ENCODE assay signal across 8 cellular contexts in the genomic region with DNA sequence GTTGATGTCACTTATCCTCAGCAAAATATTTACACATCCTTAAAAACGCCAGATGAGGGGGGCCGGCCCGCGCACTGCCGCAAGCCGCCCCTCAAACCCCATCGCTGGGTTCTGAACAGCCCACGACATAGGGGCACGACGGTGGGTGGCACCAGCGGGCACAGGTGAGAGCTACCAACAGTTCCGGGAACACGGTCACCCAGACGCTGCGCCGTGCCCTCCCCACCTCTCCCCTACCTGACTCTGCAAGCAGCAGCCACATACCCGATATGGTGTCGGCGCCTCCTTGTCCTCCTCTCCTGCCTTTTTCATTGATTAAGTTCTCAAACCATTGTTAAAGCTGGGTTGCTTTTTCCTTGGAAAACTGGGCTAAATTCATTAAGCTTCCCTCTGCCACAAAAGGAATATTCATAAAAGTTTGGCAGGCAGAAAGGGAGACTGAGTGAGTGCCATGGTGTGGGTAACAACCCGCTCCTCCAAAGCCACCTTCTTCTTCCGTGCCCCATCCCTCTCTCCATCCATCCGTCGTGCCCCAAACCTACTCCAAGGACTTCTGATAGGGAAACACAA. TPM values are rescaled to one million over a fixed set of nuclear protein-coding genes. Genes with fewer than 3 reads are reported as not detected.
DNase-seq lines count a peak whose midpoint lies in the region; ATAC-seq and TF ChIP-seq lines count a peak whose summit lies in the region.

No MANE protein-coding gene starts in this region.

- POLR2A ChIA-PET in HEK293 (lab: Yijun Ruan, JAX): no interaction called here

- peaks cover 0 to 3% (median 0%) of the 10 kb centered on the region in 3 donors for H3K27me3 ChIP-seq in sigmoid colon

- intact Hi-C loops in left ventricle myocardium superior (cut with micrococcal nuclease): no loop called here
- intact Hi-C loops in sigmoid colon (cut with DNase I): no loop called here

- no peaks in the 10 kb centered on the region for H3K9me3 Mint-ChIP-seq in activated CD8-positive, alpha-beta memory T cell treated with anti-CD3 and anti-CD28 coated beads, Interleukin-2, amount 10 ng/mL, durations not matched to agents 7 days and 5 days (ENCODE audit: low read depth)

- CTCF ChIA-PET in HEK293 (lab: Yijun Ruan, JAX): interaction anchor here (0.6 to 1.3 kb wide), 7 partner anchors 42 to 646 kb away, joined by 3 to 4 read pairs (median 3); partner anchors contain the start of gene SCML2
- CTCF ChIA-PET in activated CD8-positive, alpha-beta memory T cell treated with anti-CD3 and anti-CD28 coated beads, Interleukin-2, amount 10 ng/mL, durations not matched to agents 7 days and 5 days (lab: Charles Lee): no interaction called here

- no peak overlapping the region for H3K4me3 Mint-ChIP-seq in activated CD8-positive, alpha-beta memory T cell treated with anti-CD3 and anti-CD28 coated beads, Interleukin-2, amount 10 ng/mL, durations not matched to agents 7 days and 5 days

- peak overlapping the region; percentile 46 for H3K4me3 ChIP-seq in HEK293 (ENCODE audit: low read depth, low read length)
- H3K4me3 ChIP-seq in sigmoid colon: peak overlapping the region; percentile 61 to 62 (median 62)
- H3K4me3 ChIP-seq in foreskin fibroblast (ENCODE audit: low read depth in 1 of 2, low read length in 2 of 2): peak overlapping the region in 1 of 2 donors; percentile 49

- H3K9me3 ChIP-seq in HEK293 (ENCODE audit: control insufficient read depth, insufficient read depth, low read depth, low read length) (no peaks in the 10 kb centered on the region), sigmoid colon (no peaks in the 10 kb centered on the region)

- peaks cover 5% of the 10 kb centered on the region for H3K4me1 Mint-ChIP-seq in activated CD8-positive, alpha-beta memory T cell treated with anti-CD3 and anti-CD28 coated beads, Interleukin-2, amount 10 ng/mL, durations not matched to agents 7 days and 5 days

- no peak for TF ChIP-seq POLR2A in sigmoid colon (IDR thresholded peaks at IDR 0.05)

- peaks cover 46% of the 10 kb centered on the region for H3K27me3 Mint-ChIP-seq in activated CD8-positive, alpha-beta memory T cell treated with anti-CD3 and anti-CD28 coated beads, Interleukin-2, amount 10 ng/mL, durations not matched to agents 7 days and 5 days

- no peak for TF ChIP-seq CTCF in HEK293 (tag by site-specific recombination; IDR thresholded peaks at IDR 0.05)
- no peak for TF ChIP-seq CTCF in sigmoid colon (IDR thresholded peaks at IDR 0.05)
- TF ChIP-seq CTCF in foreskin fibroblast (IDR thresholded peaks at IDR 0.05; ENCODE audit: low read depth, low read length): no peak

- H3K27ac ChIP-seq in HEK293 (ENCODE audit: extremely low read depth, low read depth, low read length) (no peak overlapping the region; the same call in 1 of the 2 replicates), sigmoid colon (peak overlapping the region; percentile 73 to 76 (median 73))

- no peaks in the 10 kb centered on the region for H3K36me3 ChIP-seq in HEK293 (ENCODE audit: control insufficient read depth in 2 of 2, insufficient read depth in 1 of 2, low read length in 2 of 2)
- H3K36me3 ChIP-seq in sigmoid colon: no peaks in the 10 kb centered on the region

- H3K27ac Mint-ChIP-seq in activated CD8-positive, alpha-beta memory T cell treated with anti-CD3 and anti-CD28 coated beads, Interleukin-2, amount 10 ng/mL, durations not matched to agents 7 days and 5 days: no peak overlapping the region

- TF ChIP-seq EP300 in sigmoid colon (IDR thresholded peaks at IDR 0.05): no peak

- DNase-seq in T follicular helper cell (ENCODE audit: low read depth): peak; percentile 13
- no peak for DNase-seq in left ventricle myocardium superior
- no peak for DNase-seq in sigmoid colon
- DNase-seq in foreskin fibroblast: no peak
- DNase-seq in cortex of kidney (lab: John Stamatoyannopoulos, UW): no peak
- no peak for DNase-seq in activated CD8-positive, alpha-beta memory T cell treated with anti-CD3 and anti-CD28 coated beads, Interleukin-2, amount 10 ng/mL, durations not matched to agents 7 days and 5 days
- no peak for DNase-seq in HuH-7 (ENCODE audit: low spot score)

- peaks cover 2% of the 10 kb centered on the region for H3K36me3 Mint-ChIP-seq in activated CD8-positive, alpha-beta memory T cell treated with anti-CD3 and anti-CD28 coated beads, Interleukin-2, amount 10 ng/mL, durations not matched to agents 7 days and 5 days

- H3K4me1 ChIP-seq in HEK293 (ENCODE audit: control insufficient read depth, insufficient read depth, low read length): no peaks in the 10 kb centered on the region
- peaks cover 0 to 16% (median 9%) of the 10 kb centered on the region in 4 donors for H3K4me1 ChIP-seq in sigmoid colon

- ATAC-seq in left ventricle myocardium superior: peak; percentile 31
- ATAC-seq in activated CD8-positive, alpha-beta memory T cell treated with anti-CD3 and anti-CD28 coated beads, Interleukin-2, amount 10 ng/mL, durations not matched to agents 7 days and 5 days: no peak

- 1 to 2% methylated on average over 23 of the region's 23 CpGs for WGBS in sigmoid colon, 2 donors

TF ChIP-seq in HEK293, 187 proteins besides CTCF, POLR2A, EP300 and RAD21 (continues in another document):
- no peak for TF ChIP-seq ZNF302 (tag by site-specific recombination; IDR thresholded peaks at IDR 0.05; ENCODE audit: low read depth)
- no peak for TF ChIP-seq ZNF548 (tag by site-specific recombination; IDR thresholded peaks at IDR 0.05)
- TF ChIP-seq GLI4 (tag by site-specific recombination; IDR thresholded peaks at IDR 0.05): no peak
- TF ChIP-seq ZNF777 (tag by site-specific recombination; IDR thresholded peaks at IDR 0.05; ENCODE audit: borderline replicate concordance): no peak
- TF ChIP-seq ZFP69B (tag by site-specific recombination; IDR thresholded peaks at IDR 0.05): no peak
- TF ChIP-seq PRDM10 (tag by site-specific recombination; IDR thresholded peaks at IDR 0.05): 0 out of 2 replicates have a peak, but pooled peaks have one; percentile 40
- TF ChIP-seq ZBTB26 (tag by site-specific recombination; optimal IDR thresholded peaks at IDR 0.05): no peak
- no peak for TF ChIP-seq ZNF169 (tag by site-specific recombination; IDR thresholded peaks at IDR 0.05)
- TF ChIP-seq ZNF132 (tag by site-specific recombination; IDR thresholded peaks at IDR 0.05; ENCODE audit: borderline replicate concordance): no peak
- TF ChIP-seq HIC1 (tag by site-specific recombination; IDR thresholded peaks at IDR 0.05): peak; percentile 46; the same call in 1 of the 2 replicates
- no peak for TF ChIP-seq ZNF311 (tag by site-specific recombination; IDR thresholded peaks at IDR 0.05; ENCODE audit: borderline replicate concordance)

RNA-seq across cellular contexts. Expression of gene RAI2, which starts 1.4 kb away (rescaled TPM):
- 22.3 TPM for total RNA-seq in left ventricle myocardium superior
- 10 to 100 TPM; 11.8 to 26.0 (median 21.7) TPM for total RNA-seq in sigmoid colon
- polyA plus RNA-seq in sigmoid colon: 10 to 100 TPM in 2 of 3 donors, 1 to 10 TPM in 1; 3.7 to 24.6 (median 10.2) TPM
- under 1 TPM in 1 of 2 experiments, not detected in 1; 0.33 TPM for total RNA-seq in activated CD8-positive, alpha-beta memory T cell treated with anti-CD3 and anti-CD28 coated beads, Interleukin-2, amount 10 ng/mL, durations not matched to agents 7 days and 5 days

Comparison
In these comparisons a context has a peak if more than half of its experiments do, and no peak if none do; other contexts are left out.
1. RNA of gene RAI2, which starts 1.4 kb away (total RNA-seq): 11.8 to 26.0 TPM in sigmoid colon and 22.3 TPM in left ventricle myocardium superior (single experiment); 0.33 TPM in activated CD8-positive, alpha-beta memory T cell treated with anti-CD3 and anti-CD28 coated beads, Interleukin-2, amount 10 ng/mL, durations not matched to agents 7 days and 5 days; every median in the first group is over 4 times any median in the second.